ENCODE assay signal across 24 cellular contexts in genomic region chr13:36133950-36134349, GRCh38. TPM values are rescaled to one million over a fixed set of nuclear protein-coding genes. Genes with fewer than 3 reads are reported as not detected.
A peak's percentile ranks its signal among the peaks of the same experiment; 100 is the strongest.
DNase-seq lines count a peak whose midpoint lies in the region; TF ChIP-seq lines count a peak whose summit lies in the region.
"Had no signal": no experiment of that assay in that cellular context is flagged by ENCODE, and none has a peak within 500 bp of the region (broad histone marks: within the 10 kb centered on the region; RNA-seq: fewer than 3 reads in every experiment).

No MANE protein-coding gene starts in this region.

- in situ Hi-C loops in brain microvascular endothelial cell (cut with HindIII; ENCODE audit: low pct_ligation_motif_present, low sequenced_read_pairs): no loop called here

- H3K4me3 ChIP-seq in AG04450 (ENCODE audit: low read depth, low read length) (no peak overlapping the region), fibroblast of mammary gland (ENCODE audit: control insufficient read depth, low read depth, low read length) (no peak overlapping the region), brain microvascular endothelial cell (ENCODE audit: low read depth, low read length) (no peak overlapping the region)
- H3K4me3 ChIP-seq: dorsolateral prefrontal cortex, upper lobe of left lung had no signal

- no peaks in the 10 kb centered on the region for H3K36me3 ChIP-seq in brain microvascular endothelial cell (replicated peaks)
- H3K36me3 ChIP-seq: upper lobe of left lung had no signal

- TF ChIP-seq CTCF in AG04450 (IDR thresholded peaks at IDR 0.05; ENCODE audit: low read depth, low read length): 0 out of 2 replicates have a peak, but pooled peaks have one; percentile 3
- TF ChIP-seq CTCF in fibroblast of mammary gland (conservative IDR thresholded peaks at IDR 0.05; ENCODE audit: control insufficient read depth, insufficient read depth, low read depth, low read length): peak; percentile 25
- TF ChIP-seq CTCF in brain microvascular endothelial cell (IDR thresholded peaks at IDR 0.05; ENCODE audit: low read depth, low read length, missing control alignments): no peak

- H3K27ac ChIP-seq in AG04450 (ENCODE audit: low read depth, low read length) (no peak overlapping the region), brain microvascular endothelial cell (no peak overlapping the region)
- H3K27ac ChIP-seq: foreskin keratinocyte, upper lobe of left lung had no signal

- no peak for DNase-seq in AG04450 (ENCODE audit: low read depth, low spot score)
- DNase-seq in DMS153 (lab: John Stamatoyannopoulos, UW): peak; percentile 9
- DNase-seq in NCI-H69 (lab: John Stamatoyannopoulos, UW): peak; percentile 42
- DNase-seq in fibroblast of mammary gland (ENCODE audit: low read depth): no peak
- no peak for DNase-seq in T-helper 9 cell
- DNase-seq in NCI-H524 (lab: John Stamatoyannopoulos, UW): no peak
- DNase-seq in brain microvascular endothelial cell: no peak
- DNase-seq in NCI-H1105 treated with DMSO at 0.1 percent for 48 hours (lab: John Stamatoyannopoulos, UW): no peak
- DNase-seq: activated CD4-positive, alpha-beta T cell treated with anti-CD3 and anti-CD28 coated beads, Interleukin-2, amount 50 U/mL, for 48 hours; activated CD4-positive, CD25-positive, alpha-beta regulatory T cell; activated CD8-positive, alpha-beta memory T cell treated with anti-CD3 and anti-CD28 coated beads, Interleukin-2, amount 50 U/mL, for 48 hours; anterior cingulate cortex; caudate nucleus; CD4-positive, alpha-beta T cell; DMS79; dorsolateral prefrontal cortex; foreskin keratinocyte; GOT3; left cardiac atrium; NCI-H1694; NCI-H446; small intestine; stimulated activated CD4-positive, alpha-beta T cell treated with anti-CD3 and anti-CD28 coated beads, Interleukin-1b, Interleukin-23, amount 100 ng/mL, for 48 hours; upper lobe of left lung had no signal

- POLR2A ChIA-PET in AG04450 (lab: Yijun Ruan, JAX): no interaction called here

- no peaks in the 10 kb centered on the region for H3K9me3 ChIP-seq in AG04450 (ENCODE audit: control insufficient read depth, insufficient read depth, low read length)
- H3K9me3 ChIP-seq: upper lobe of left lung had no signal

- H3K27me3 ChIP-seq in AG04450 (ENCODE audit: control insufficient read depth, insufficient read depth, low read length) (peaks cover 30% of the 10 kb centered on the region), brain microvascular endothelial cell (replicated peaks) (no peaks in the 10 kb centered on the region)

- CTCF ChIA-PET in AG04450 (lab: Charles Lee): no interaction called here

RNA-seq across cellular contexts. Expression of gene DCLK1, which starts 2.8 kb away (rescaled TPM):
- polyA plus RNA-seq in AG04450 (2011; rRNA removed): not detected in 2 replicates
- polyA minus RNA-seq in AG04450 (2011; rRNA and poly(A)+ RNA removed): 0.04 TPM in 1 of 2 replicates, not detected in the other
- polyA plus RNA-seq: foreskin keratinocyte had no signal

Comparison
In these comparisons a context has a peak if more than half of its experiments do, and no peak if none do; other contexts are left out.
1. DNase-seq: peak in DMS153 (single experiment) and NCI-H69 (single experiment); none in AG04450 (single experiment), fibroblast of mammary gland (single experiment), T-helper 9 cell (single experiment), NCI-H524 (0 of 2), brain microvascular endothelial cell (single experiment) and NCI-H1105 treated with DMSO at 0.1 percent for 48 hours (single experiment).